In the genomic region with DNA sequence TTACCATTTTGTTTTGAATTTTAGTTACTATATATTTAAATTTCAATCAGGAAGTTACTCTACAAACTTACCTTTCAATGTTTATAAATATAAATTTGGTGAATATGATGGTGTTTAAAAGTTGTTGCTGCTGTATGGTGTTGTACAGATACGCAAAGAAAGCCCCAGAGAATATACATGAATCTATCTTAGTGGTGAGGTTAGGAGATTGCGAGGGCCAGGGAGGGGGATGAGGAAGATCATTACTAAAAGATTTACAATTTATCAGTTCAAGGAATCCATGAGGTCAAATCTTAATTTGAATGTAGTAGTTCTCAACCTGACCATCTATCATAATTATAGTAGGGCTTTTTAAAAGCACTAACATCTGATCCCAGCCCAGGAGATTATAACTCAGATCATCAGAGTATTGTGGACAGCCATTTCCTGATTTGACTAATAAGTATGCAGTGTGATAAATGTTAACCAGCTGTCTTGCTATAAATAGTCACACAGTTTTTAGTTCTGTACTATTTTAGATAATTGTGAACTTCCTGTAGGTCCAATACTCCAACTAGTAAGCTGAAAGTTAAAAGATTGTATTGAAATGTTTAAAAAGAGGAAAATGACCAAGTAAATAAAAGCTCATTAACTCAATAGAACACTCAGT, we compare ENCODE assay signal across 10 cellular contexts. TPM values are rescaled to one million over a fixed set of nuclear protein-coding genes. Genes with fewer than 3 reads are reported as not detected.
A peak's percentile ranks its signal among the peaks of the same experiment; 100 is the strongest.
DNase-seq lines count a peak whose midpoint lies in the region; ATAC-seq lines count a peak whose summit lies in the region.
"Had no signal": no experiment of that assay in that cellular context is flagged by ENCODE, and none has a peak within 500 bp of the region (broad histone marks: within the 10 kb centered on the region; RNA-seq: fewer than 3 reads in every experiment).

No MANE protein-coding gene starts in this region.

- DNase-seq in activated naive CD4-positive, alpha-beta T cell treated with anti-CD3 and anti-CD28 coated beads for 36 hours: no peak
- no peak for DNase-seq in activated naive CD4-positive, alpha-beta T cell treated with Interleukin-2 at 50 U/mL for 16 hours
- no peak for DNase-seq in activated T-helper 1 cell treated with anti-CD3 and anti-CD28 coated beads, Interleukin-12 subunit alpha, Interleukin-12 subunit beta, Interleukin-2, Interleukin-4 antibody, amounts not matched to agents 30 ng/mL and 10 ng/mL and 1 ng/mL, durations not matched to agents 14 hours and 24 hours and 36 hours (ENCODE audit: low spot score)
- DNase-seq in NCI-H2227 treated with DMSO at 0.1 percent for 48 hours (lab: John Stamatoyannopoulos, UW) (no peak), NCI-H1436 (lab: John Stamatoyannopoulos, UW) (no peak), NCI-H128 (lab: John Stamatoyannopoulos, UW; ENCODE audit: unreplicated experiment) (no peak)
- DNase-seq: SHP77 treated with DMSO at 0.1 percent for 48 hours had no signal

- no peak overlapping the region for H3K4me3 Mint-ChIP-seq in activated naive CD4-positive, alpha-beta T cell treated with anti-CD3 and anti-CD28 coated beads for 36 hours
- peak overlapping the region; percentile 38 for H3K4me3 Mint-ChIP-seq in activated T-helper 1 cell treated with anti-CD3 and anti-CD28 coated beads, Interleukin-12 subunit alpha, Interleukin-12 subunit beta, Interleukin-2, Interleukin-4 antibody, amounts not matched to agents 30 ng/mL and 10 ng/mL and 1 ng/mL, durations not matched to agents 14 hours and 24 hours and 36 hours
- peak overlapping the region; percentile 69 for H3K4me3 Mint-ChIP-seq in stimulated activated naive CD8-positive, alpha-beta T cell treated with anti-CD3 and anti-CD28 coated beads, Interleukin-15, Interleukin-2, amounts not matched to agents 100 ng/mL and 50 ng/mL, for 24 hours

- peaks cover 28% of the 10 kb centered on the region for H3K4me1 Mint-ChIP-seq in activated naive CD4-positive, alpha-beta T cell treated with anti-CD3 and anti-CD28 coated beads for 36 hours (ENCODE audit: low read depth)
- H3K4me1 Mint-ChIP-seq in activated T-helper 1 cell treated with anti-CD3 and anti-CD28 coated beads, Interleukin-12 subunit alpha, Interleukin-12 subunit beta, Interleukin-2, Interleukin-4 antibody, amounts not matched to agents 30 ng/mL and 10 ng/mL and 1 ng/mL, durations not matched to agents 14 hours and 24 hours and 36 hours (ENCODE audit: low read depth): peaks cover 76% of the 10 kb centered on the region
- peaks cover 71% of the 10 kb centered on the region for H3K4me1 Mint-ChIP-seq in stimulated activated naive CD8-positive, alpha-beta T cell treated with anti-CD3 and anti-CD28 coated beads, Interleukin-15, Interleukin-2, amounts not matched to agents 100 ng/mL and 50 ng/mL, for 24 hours (ENCODE audit: low read depth)

- H3K27ac Mint-ChIP-seq in activated naive CD4-positive, alpha-beta T cell treated with anti-CD3 and anti-CD28 coated beads for 36 hours: peak overlapping the region; percentile 41
- H3K27ac Mint-ChIP-seq in activated T-helper 1 cell treated with anti-CD3 and anti-CD28 coated beads, Interleukin-12 subunit alpha, Interleukin-12 subunit beta, Interleukin-2, Interleukin-4 antibody, amounts not matched to agents 30 ng/mL and 10 ng/mL and 1 ng/mL, durations not matched to agents 14 hours and 24 hours and 36 hours: peak overlapping the region; percentile 80
- peak overlapping the region; percentile 81 for H3K27ac Mint-ChIP-seq in stimulated activated naive CD8-positive, alpha-beta T cell treated with anti-CD3 and anti-CD28 coated beads, Interleukin-15, Interleukin-2, amounts not matched to agents 100 ng/mL and 50 ng/mL, for 24 hours

- H3K36me3 Mint-ChIP-seq in activated naive CD4-positive, alpha-beta T cell treated with anti-CD3 and anti-CD28 coated beads for 36 hours (ENCODE audit: low read depth): peaks cover 10% of the 10 kb centered on the region
- H3K36me3 Mint-ChIP-seq in activated T-helper 1 cell treated with anti-CD3 and anti-CD28 coated beads, Interleukin-12 subunit alpha, Interleukin-12 subunit beta, Interleukin-2, Interleukin-4 antibody, amounts not matched to agents 30 ng/mL and 10 ng/mL and 1 ng/mL, durations not matched to agents 14 hours and 24 hours and 36 hours (ENCODE audit: low read depth): peaks cover 66% of the 10 kb centered on the region
- H3K36me3 Mint-ChIP-seq in stimulated activated naive CD8-positive, alpha-beta T cell treated with anti-CD3 and anti-CD28 coated beads, Interleukin-15, Interleukin-2, amounts not matched to agents 100 ng/mL and 50 ng/mL, for 24 hours (ENCODE audit: low read depth): peaks cover 71% of the 10 kb centered on the region

- CTCF ChIA-PET in activated naive CD4-positive, alpha-beta T cell treated with anti-CD3 and anti-CD28 coated beads for 36 hours (lab: Charles Lee): interaction anchor here (1.0 to 2.2 kb wide), 4 partner anchors 10 to 173 kb away, joined by 3 to 9 read pairs (median 3); a partner anchor contains a TSS

- H3K9me3 Mint-ChIP-seq in activated naive CD4-positive, alpha-beta T cell treated with anti-CD3 and anti-CD28 coated beads for 36 hours: no peaks in the 10 kb centered on the region
- no peaks in the 10 kb centered on the region for H3K9me3 Mint-ChIP-seq in activated T-helper 1 cell treated with anti-CD3 and anti-CD28 coated beads, Interleukin-12 subunit alpha, Interleukin-12 subunit beta, Interleukin-2, Interleukin-4 antibody, amounts not matched to agents 30 ng/mL and 10 ng/mL and 1 ng/mL, durations not matched to agents 14 hours and 24 hours and 36 hours
- no peaks in the 10 kb centered on the region for H3K9me3 Mint-ChIP-seq in stimulated activated naive CD8-positive, alpha-beta T cell treated with anti-CD3 and anti-CD28 coated beads, Interleukin-15, Interleukin-2, amounts not matched to agents 100 ng/mL and 50 ng/mL, for 24 hours

- peak; percentile 85 for ATAC-seq in HG03045 (IDR thresholded peaks at IDR 0.05; ENCODE audit: unreplicated experiment)

- no peaks in the 10 kb centered on the region for H3K27me3 Mint-ChIP-seq in activated naive CD4-positive, alpha-beta T cell treated with anti-CD3 and anti-CD28 coated beads for 36 hours (ENCODE audit: low read depth)
- H3K27me3 Mint-ChIP-seq in activated T-helper 1 cell treated with anti-CD3 and anti-CD28 coated beads, Interleukin-12 subunit alpha, Interleukin-12 subunit beta, Interleukin-2, Interleukin-4 antibody, amounts not matched to agents 30 ng/mL and 10 ng/mL and 1 ng/mL, durations not matched to agents 14 hours and 24 hours and 36 hours (ENCODE audit: insufficient read depth): no peaks in the 10 kb centered on the region
- no peaks in the 10 kb centered on the region for H3K27me3 Mint-ChIP-seq in stimulated activated naive CD8-positive, alpha-beta T cell treated with anti-CD3 and anti-CD28 coated beads, Interleukin-15, Interleukin-2, amounts not matched to agents 100 ng/mL and 50 ng/mL, for 24 hours

- intact Hi-C loops in activated naive CD4-positive, alpha-beta T cell treated with anti-CD3 and anti-CD28 coated beads for 36 hours (cut with micrococcal nuclease): loop anchor here (1.0 to 5.0 kb wide), 2 partner anchors 24 to 65 kb away; a partner anchor contains a TSS
- intact Hi-C loops in activated T-helper 1 cell treated with anti-CD3 and anti-CD28 coated beads, Interleukin-12 subunit alpha, Interleukin-12 subunit beta, Interleukin-2, Interleukin-4 antibody, amounts not matched to agents 30 ng/mL and 10 ng/mL and 1 ng/mL, durations not matched to agents 14 hours and 24 hours and 36 hours (cut with micrococcal nuclease): loop anchor here (1.0 kb wide), 2 partner anchors 127 to 158 kb away; no protein-coding TSS in a partner anchor

RNA-seq across cellular contexts. Expression of a gene that starts 23.6 kb away (rescaled TPM):
- 10 to 100 TPM; 11.5 to 13.9 TPM for total RNA-seq in activated naive CD4-positive, alpha-beta T cell treated with anti-CD3 and anti-CD28 coated beads for 36 hours
- 103 and 114 TPM in 2 replicates for total RNA-seq in activated T-helper 1 cell treated with anti-CD3 and anti-CD28 coated beads, Interleukin-12 subunit alpha, Interleukin-12 subunit beta, Interleukin-2, Interleukin-4 antibody, amounts not matched to agents 30 ng/mL and 10 ng/mL and 1 ng/mL, durations not matched to agents 14 hours and 24 hours and 36 hours

RNA-seq across cellular contexts. Expression of a gene that starts 43.7 kb away (rescaled TPM):
- not detected for total RNA-seq in activated naive CD4-positive, alpha-beta T cell treated with anti-CD3 and anti-CD28 coated beads for 36 hours
- not detected in 2 replicates for total RNA-seq in activated T-helper 1 cell treated with anti-CD3 and anti-CD28 coated beads, Interleukin-12 subunit alpha, Interleukin-12 subunit beta, Interleukin-2, Interleukin-4 antibody, amounts not matched to agents 30 ng/mL and 10 ng/mL and 1 ng/mL, durations not matched to agents 14 hours and 24 hours and 36 hours
- total RNA-seq: glomerular endothelial cell had no signal
